Comparison of ENCODE assay signal across 13 cellular contexts in the genomic region with DNA sequence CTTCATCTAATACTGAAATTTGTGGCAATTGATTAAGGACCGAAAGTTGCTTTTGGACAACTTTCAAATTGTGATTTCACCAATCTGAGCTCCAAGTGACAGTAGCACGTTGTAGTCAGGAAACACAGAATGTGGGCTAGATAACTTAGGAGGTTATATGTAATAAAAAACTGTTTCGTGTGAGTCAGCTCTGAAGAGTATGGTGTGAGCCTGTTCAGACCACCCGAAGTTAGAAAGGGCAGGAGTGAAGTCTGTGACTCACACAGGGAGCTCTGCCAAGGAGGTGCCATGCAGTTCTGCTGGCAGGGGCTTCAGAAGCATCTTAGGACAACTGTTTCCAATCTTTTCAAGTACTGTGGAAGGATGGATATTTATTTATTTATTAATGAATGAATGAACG. TPM values are rescaled to one million over a fixed set of nuclear protein-coding genes. Genes with fewer than 3 reads are reported as not detected.
DNase-seq lines count a peak whose midpoint lies in the region; ATAC-seq lines count a peak whose summit lies in the region.
"Had no signal": no experiment of that assay in that cellular context is flagged by ENCODE, and none has a peak within 500 bp of the region (broad histone marks: within the 10 kb centered on the region; RNA-seq: fewer than 3 reads in every experiment).

No MANE protein-coding gene starts in this region.

- no peak for DNase-seq in activated naive CD8-positive, alpha-beta T cell treated with anti-CD3 and anti-CD28 coated beads, Interleukin-2, amount 50 U/mL, for 24 hours
- no peak for DNase-seq in activated naive CD8-positive, alpha-beta T cell treated with anti-CD3 and anti-CD28 coated beads for 36 hours
- DNase-seq in T1000 (lab: John Stamatoyannopoulos, UW): peak; percentile 30
- peak; percentile 55 for DNase-seq in fibroblast of the conjunctiva (ENCODE audit: low read depth)
- DNase-seq in stimulated activated effector memory CD8-positive, alpha-beta T cell treated with anti-CD3 and anti-CD28 coated beads, Interleukin-12 subunit alpha, Interleukin-12 subunit beta, amount 100 ng/mL, for 72 hours (ENCODE audit: low spot score in 2 of 2): no peak
- no peak for DNase-seq in NCI-H2196 (lab: John Stamatoyannopoulos, UW; ENCODE audit: unreplicated experiment)
- no peak for DNase-seq in SK-N-DZ (ENCODE audit: low spot score)
- DNase-seq in NCI-H1436 treated with DMSO at 0.1 percent for 48 hours (lab: John Stamatoyannopoulos, UW): no peak
- DNase-seq: NCI-H526 treated with DMSO at 0.1 percent for 48 hours; stimulated activated naive CD4-positive, alpha-beta T cell had no signal

- no peaks in the 10 kb centered on the region for H3K27me3 Mint-ChIP-seq in activated naive CD8-positive, alpha-beta T cell treated with anti-CD3 and anti-CD28 coated beads, Interleukin-2, amount 50 U/mL, for 24 hours
- H3K27me3 Mint-ChIP-seq in activated naive CD8-positive, alpha-beta T cell treated with anti-CD3 and anti-CD28 coated beads for 36 hours: no peaks in the 10 kb centered on the region
- H3K27me3 Mint-ChIP-seq: B cell had no signal

- ATAC-seq in activated naive CD8-positive, alpha-beta T cell treated with anti-CD3 and anti-CD28 coated beads, Interleukin-2, amount 50 U/mL, for 24 hours: peak; percentile 79
- peak; percentile 84 for ATAC-seq in stimulated activated effector memory CD8-positive, alpha-beta T cell treated with anti-CD3 and anti-CD28 coated beads, Interleukin-12 subunit alpha, Interleukin-12 subunit beta, amount 100 ng/mL, for 72 hours
- ATAC-seq: K562 had no signal

- no peak overlapping the region for H3K27ac Mint-ChIP-seq in activated naive CD8-positive, alpha-beta T cell treated with anti-CD3 and anti-CD28 coated beads, Interleukin-2, amount 50 U/mL, for 24 hours
- H3K27ac Mint-ChIP-seq in activated naive CD8-positive, alpha-beta T cell treated with anti-CD3 and anti-CD28 coated beads for 36 hours: no peak overlapping the region
- no peak overlapping the region for H3K27ac Mint-ChIP-seq in stimulated activated effector memory CD8-positive, alpha-beta T cell treated with anti-CD3 and anti-CD28 coated beads, Interleukin-12 subunit alpha, Interleukin-12 subunit beta, amount 100 ng/mL, for 72 hours
- H3K27ac Mint-ChIP-seq: activated T-helper 17 cell treated with anti-CD3 and anti-CD28 coated beads, Interleukin-2, amount 50 U/mL, for 72 hours; B cell had no signal

- no peaks in the 10 kb centered on the region for H3K36me3 Mint-ChIP-seq in activated naive CD8-positive, alpha-beta T cell treated with anti-CD3 and anti-CD28 coated beads, Interleukin-2, amount 50 U/mL, for 24 hours (ENCODE audit: low read depth)
- no peaks in the 10 kb centered on the region for H3K36me3 Mint-ChIP-seq in activated naive CD8-positive, alpha-beta T cell treated with anti-CD3 and anti-CD28 coated beads for 36 hours
- H3K36me3 Mint-ChIP-seq in stimulated activated effector memory CD8-positive, alpha-beta T cell treated with anti-CD3 and anti-CD28 coated beads, Interleukin-12 subunit alpha, Interleukin-12 subunit beta, amount 100 ng/mL, for 72 hours: peaks cover 1% of the 10 kb centered on the region

- H3K9me3 Mint-ChIP-seq in activated naive CD8-positive, alpha-beta T cell treated with anti-CD3 and anti-CD28 coated beads, Interleukin-2, amount 50 U/mL, for 24 hours: no peaks in the 10 kb centered on the region
- no peaks in the 10 kb centered on the region for H3K9me3 Mint-ChIP-seq in activated naive CD8-positive, alpha-beta T cell treated with anti-CD3 and anti-CD28 coated beads for 36 hours
- H3K9me3 Mint-ChIP-seq in stimulated activated effector memory CD8-positive, alpha-beta T cell treated with anti-CD3 and anti-CD28 coated beads, Interleukin-12 subunit alpha, Interleukin-12 subunit beta, amount 100 ng/mL, for 72 hours: no peaks in the 10 kb centered on the region
- H3K9me3 Mint-ChIP-seq: activated T-helper 17 cell treated with anti-CD3 and anti-CD28 coated beads, Interleukin-2, amount 50 U/mL, for 72 hours had no signal

- peaks cover 20% of the 10 kb centered on the region for H3K4me1 Mint-ChIP-seq in activated naive CD8-positive, alpha-beta T cell treated with anti-CD3 and anti-CD28 coated beads, Interleukin-2, amount 50 U/mL, for 24 hours
- peaks cover 10% of the 10 kb centered on the region for H3K4me1 Mint-ChIP-seq in activated naive CD8-positive, alpha-beta T cell treated with anti-CD3 and anti-CD28 coated beads for 36 hours
- peaks cover 21% of the 10 kb centered on the region for H3K4me1 Mint-ChIP-seq in stimulated activated effector memory CD8-positive, alpha-beta T cell treated with anti-CD3 and anti-CD28 coated beads, Interleukin-12 subunit alpha, Interleukin-12 subunit beta, amount 100 ng/mL, for 72 hours

- H3K4me3 Mint-ChIP-seq in activated naive CD8-positive, alpha-beta T cell treated with anti-CD3 and anti-CD28 coated beads, Interleukin-2, amount 50 U/mL, for 24 hours: no peak overlapping the region
- no peak overlapping the region for H3K4me3 Mint-ChIP-seq in activated naive CD8-positive, alpha-beta T cell treated with anti-CD3 and anti-CD28 coated beads for 36 hours
- H3K4me3 Mint-ChIP-seq in stimulated activated effector memory CD8-positive, alpha-beta T cell treated with anti-CD3 and anti-CD28 coated beads, Interleukin-12 subunit alpha, Interleukin-12 subunit beta, amount 100 ng/mL, for 72 hours: no peak overlapping the region
- H3K4me3 Mint-ChIP-seq: activated T-helper 17 cell treated with anti-CD3 and anti-CD28 coated beads, Interleukin-2, amount 50 U/mL, for 72 hours; B cell had no signal

RNA-seq across cellular contexts. Expression of a gene that starts 16.4 kb away (rescaled TPM):
- total RNA-seq in activated naive CD8-positive, alpha-beta T cell treated with anti-CD3 and anti-CD28 coated beads for 36 hours: 1 to 10 TPM; 4.4 to 4.7 TPM
- 8.3 and 8.8 TPM in 2 replicates for polyA plus RNA-seq in SK-N-DZ (2014; cell fraction: cytosol; rRNA removed)
- 4.3 and 7.5 TPM in 2 replicates for polyA plus RNA-seq in SK-N-DZ (2014; cell fraction: nucleus; rRNA removed)

RNA-seq across cellular contexts. Expression of a gene that starts 39.2 kb away (rescaled TPM):
- 10 to 100 TPM; 21.5 to 21.6 TPM for total RNA-seq in activated naive CD8-positive, alpha-beta T cell treated with anti-CD3 and anti-CD28 coated beads for 36 hours
- polyA plus RNA-seq in SK-N-DZ (2014; cell fraction: cytosol; rRNA removed): 6.3 and 7.6 TPM in 2 replicates
- 2.4 and 4.3 TPM in 2 replicates for polyA plus RNA-seq in SK-N-DZ (2014; cell fraction: nucleus; rRNA removed)

Comparison
In these comparisons a context has a peak if more than half of its experiments do, and no peak if none do; other contexts are left out.
1. DNase-seq: peak in T1000 (single experiment) and fibroblast of the conjunctiva (single experiment); none in activated naive CD8-positive, alpha-beta T cell treated with anti-CD3 and anti-CD28 coated beads, Interleukin-2, amount 50 U/mL, for 24 hours (single experiment), activated naive CD8-positive, alpha-beta T cell treated with anti-CD3 and anti-CD28 coated beads for 36 hours (single experiment), stimulated activated effector memory CD8-positive, alpha-beta T cell treated with anti-CD3 and anti-CD28 coated beads, Interleukin-12 subunit alpha, Interleukin-12 subunit beta, amount 100 ng/mL, for 72 hours (0 of 2), NCI-H2196 (single experiment), SK-N-DZ (single experiment) and NCI-H1436 treated with DMSO at 0.1 percent for 48 hours (single experiment).